In genomic region chr16:60073376-60073775, GRCh38 we compare ENCODE assay signal across 18 cellular contexts.
"Had no signal": no experiment of that assay in that cellular context is flagged by ENCODE, and none has a peak within 500 bp of the region (broad histone marks: within the 10 kb centered on the region; RNA-seq: fewer than 3 reads in every experiment).

No MANE protein-coding gene starts in this region.

- H3K4me3 Mint-ChIP-seq: naive thymus-derived CD8-positive, alpha-beta T cell; neural crest cell; stimulated activated naive B cell treated with anti-CD40 and anti-IgM and Interleukin-4, amounts not matched to agents 10 μg/mL and 1 μg/mL and 100 μg/mL, for 72 hours had no signal

- H3K4me1 ChIP-seq: gastrocnemius medialis, heart right ventricle, sigmoid colon had no signal

- H3K27me3 ChIP-seq: gastrocnemius medialis, heart right ventricle, sigmoid colon had no signal

- H3K27ac ChIP-seq: dorsolateral prefrontal cortex, gastrocnemius medialis, heart right ventricle, sigmoid colon, skin epidermis had no signal

- H3K4me3 ChIP-seq: dorsolateral prefrontal cortex, gastrocnemius medialis, heart right ventricle, sigmoid colon, skin epidermis had no signal

- H3K9me3 ChIP-seq: gastrocnemius medialis, sigmoid colon had no signal

- DNase-seq: cortex of kidney; dorsolateral prefrontal cortex; effector CD8-positive, alpha-beta T cell; gastrocnemius medialis; heart right ventricle; hypothalamus; islet precursor cell; mammary epithelial cell; naive thymus-derived CD8-positive, alpha-beta T cell; posterior cingulate gyrus; sigmoid colon; stimulated activated CD4-positive, alpha-beta T cell treated with anti-CD3 and anti-CD28 coated beads, Interleukin-2, amount 100 ng/mL, for 24 hours; stimulated activated CD4-positive, alpha-beta T cell treated with anti-CD3 and anti-CD28 coated beads, Interleukin-4, amount 100 ng/mL, for 4 hours; stimulated activated naive B cell treated with anti-CD40 and anti-IgM and Interleukin-4, amounts not matched to agents 10 μg/mL and 1 μg/mL and 100 μg/mL, for 72 hours; trophoblast cell had no signal

- H3K4me1 Mint-ChIP-seq: naive thymus-derived CD8-positive, alpha-beta T cell; neural crest cell; stimulated activated naive B cell treated with anti-CD40 and anti-IgM and Interleukin-4, amounts not matched to agents 10 μg/mL and 1 μg/mL and 100 μg/mL, for 72 hours had no signal

- H3K27ac Mint-ChIP-seq: naive thymus-derived CD8-positive, alpha-beta T cell; stimulated activated naive B cell treated with anti-CD40 and anti-IgM and Interleukin-4, amounts not matched to agents 10 μg/mL and 1 μg/mL and 100 μg/mL, for 72 hours had no signal

- ATAC-seq: gastrocnemius medialis; heart right ventricle; left lobe of liver; naive thymus-derived CD8-positive, alpha-beta T cell; stimulated activated naive B cell treated with anti-CD40 and anti-IgM and Interleukin-4, amounts not matched to agents 10 μg/mL and 1 μg/mL and 100 μg/mL, for 72 hours had no signal

- H3K36me3 ChIP-seq: gastrocnemius medialis, heart right ventricle, sigmoid colon had no signal

- H3K36me3 Mint-ChIP-seq: naive thymus-derived CD8-positive, alpha-beta T cell; stimulated activated naive B cell treated with anti-CD40 and anti-IgM and Interleukin-4, amounts not matched to agents 10 μg/mL and 1 μg/mL and 100 μg/mL, for 72 hours had no signal

- H3K27me3 Mint-ChIP-seq: naive thymus-derived CD8-positive, alpha-beta T cell; stimulated activated naive B cell treated with anti-CD40 and anti-IgM and Interleukin-4, amounts not matched to agents 10 μg/mL and 1 μg/mL and 100 μg/mL, for 72 hours had no signal
